Comparison of ENCODE assay signal across 8 cellular contexts in genomic region chr1:218164111-218164929, GRCh38.
DNase-seq lines count a peak whose midpoint lies in the region; ATAC-seq, FAIRE-seq and TF ChIP-seq lines count a peak whose summit lies in the region.

No MANE protein-coding gene starts in this region.

- H3K9me3 ChIP-seq in SK-N-MC (ENCODE audit: low read depth, low read length), result no peaks in the 10 kb centered on the region

- no peak for FAIRE-seq in GM12891 (lab: Jason Lieb, UNC)

- peak overlapping the region; percentile 78 to 92 (median 88) for H3K4me3 Mint-ChIP-seq in naive B cell

- H3K27me3 Mint-ChIP-seq in naive B cell, result peaks cover 31 to 56% (median 52%) of the 10 kb centered on the region in 3 donors

- ATAC-seq in GM18909 (IDR thresholded peaks at IDR 0.05; ENCODE audit: poor library complexity, unreplicated experiment) (peak; percentile 56), HG03571 (IDR thresholded peaks at IDR 0.05; ENCODE audit: unreplicated experiment) (peak; percentile 46), esophagus mucosa (peak; percentile 26), naive B cell (ENCODE audit: low read depth in 2 of 2) (peak; percentile 43 to 53)

- H3K36me3 ChIP-seq in SK-N-MC (ENCODE audit: insufficient read depth, low read length), result no peaks in the 10 kb centered on the region

- H3K4me1 Mint-ChIP-seq in naive B cell, result peaks cover 20 to 24% (median 21%) of the 10 kb centered on the region in 3 donors

- H3K27ac Mint-ChIP-seq in naive B cell, result peak overlapping the region in 4 of 6 donors; percentile 19 to 63 (median 52)

- peaks cover 0 to 4% (median 3%) of the 10 kb centered on the region in 7 donors for H3K9me3 Mint-ChIP-seq in naive B cell

- DNase-seq in AG20443 (ENCODE audit: low spot score), result peak; percentile 37
- no peak for DNase-seq in SK-N-MC (ENCODE audit: low read depth, low spot score)
- DNase-seq in naive B cell, result peak; percentile 3
- DNase-seq in GM12891 (ENCODE audit: insufficient read length, low spot score), result no peak
- DNase-seq in NK-92 (lab: John Stamatoyannopoulos, UW; ENCODE audit: unreplicated experiment), result no peak

- no peak for TF ChIP-seq POLR2A in GM12891 (IDR thresholded peaks at IDR 0.05; ENCODE audit: low read depth, low read length)

- H3K4me3 ChIP-seq in SK-N-MC, result peak overlapping the region; percentile 84

- H3K36me3 Mint-ChIP-seq in naive B cell, result peaks cover 0 to 10% of the 10 kb centered on the region in 2 donors

- H3K27ac ChIP-seq in SK-N-MC, result no peak overlapping the region

- H3K9ac ChIP-seq in SK-N-MC (ENCODE audit: insufficient read length), result peak overlapping the region; percentile 65

TF ChIP-seq in GM12891, 5 proteins besides CTCF, POLR2A, EP300 and RAD21:
- TF ChIP-seq TAF1 (IDR thresholded peaks at IDR 0.05; ENCODE audit: low read depth, low read length), result no peak
- TF ChIP-seq PAX5 (IDR thresholded peaks at IDR 0.05; ENCODE audit: insufficient read depth, low read length, severe bottlenecking), result no peak
- no peak for TF ChIP-seq POLR2AphosphoS5 (IDR thresholded peaks at IDR 0.05; ENCODE audit: low read depth, low read length)
- TF ChIP-seq POU2F2 (IDR thresholded peaks at IDR 0.05; ENCODE audit: low read depth, low read length), result no peak
- no peak for TF ChIP-seq SPI1 (IDR thresholded peaks at IDR 0.05; ENCODE audit: low read depth, low read length)

Comparison
In these comparisons a context has a peak if more than half of its experiments do, and no peak if none do; other contexts are left out.
1. DNase-seq: peak in AG20443 (single experiment) and naive B cell (single experiment); none in SK-N-MC (single experiment), GM12891 (single experiment) and NK-92 (single experiment).
2. Peak in every context shown above with its lines, with median percentiles within 50 percentile points of each other: ATAC-seq.